In the genomic region with DNA sequence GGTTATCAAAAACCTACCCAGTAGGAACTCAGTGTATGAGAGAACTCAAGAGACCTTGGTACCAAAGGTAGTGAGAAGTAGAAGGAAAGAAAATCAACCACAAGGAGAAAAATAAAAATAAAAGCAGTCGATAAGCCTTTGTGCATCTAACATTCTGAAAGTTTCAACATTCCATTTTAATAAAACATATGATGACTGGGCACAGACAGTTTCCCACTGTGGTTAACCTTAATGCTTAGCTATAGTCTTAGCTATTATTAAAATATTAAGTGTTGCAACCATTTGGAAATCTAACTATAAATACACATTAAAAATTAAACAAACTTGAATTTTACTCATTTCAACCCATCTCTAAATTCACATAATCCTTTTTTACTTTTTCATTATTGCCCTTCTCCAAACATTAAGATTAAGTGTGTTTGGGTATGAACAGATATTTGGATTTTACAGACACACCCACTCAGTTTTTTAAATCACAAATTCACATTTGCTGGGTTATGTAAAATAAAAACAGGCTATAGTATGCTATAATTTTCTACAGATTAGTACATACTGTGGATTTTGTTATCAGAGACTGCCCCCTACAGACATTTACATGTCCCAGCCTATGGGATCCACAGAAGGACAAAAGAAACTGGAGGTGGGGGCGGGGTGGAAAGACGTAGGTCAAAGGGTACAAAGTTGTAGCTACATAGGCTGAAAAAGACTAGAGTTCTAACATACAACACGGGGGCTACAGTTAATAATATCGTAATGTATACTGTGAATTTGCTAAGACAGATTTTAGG, we compare ENCODE assay signal across 8 cellular contexts. TPM values are rescaled to one million over a fixed set of nuclear protein-coding genes. Genes with fewer than 3 reads are reported as not detected.
DNase-seq lines count a peak whose midpoint lies in the region; ATAC-seq and TF ChIP-seq lines count a peak whose summit lies in the region.

No MANE protein-coding gene starts in this region.

- intact Hi-C loops in aorta (cut with DNase I) = no loop called here

- no peak overlapping the region for H3K4me3 ChIP-seq in aorta (ENCODE audit: low read length in 2 of 2)

- H3K9me3 ChIP-seq in aorta (ENCODE audit: control insufficient read depth, low read length) = no peaks in the 10 kb centered on the region

- TF ChIP-seq CTCF in GM20000 (IDR thresholded peaks at IDR 0.05; ENCODE audit: extremely low read depth, missing control alignments) = no peak

- H3K27ac ChIP-seq in aorta (ENCODE audit: low read depth in 1 of 2, low read length in 2 of 2) = no peak overlapping the region

- 81 to 82% methylated on average over 5 of the region's 5 CpGs for WGBS in aorta, 2 donors

- no peaks in the 10 kb centered on the region for H3K27me3 ChIP-seq in aorta (ENCODE audit: control insufficient read depth in 1 of 2, insufficient read depth in 2 of 2, low read length in 1 of 2)

- ATAC-seq in aorta (ENCODE audit: low FRiP score) = no peak
- no peak for ATAC-seq in GM19463 (IDR thresholded peaks at IDR 0.05; ENCODE audit: unreplicated experiment)

- DNase-seq in AG08396 (ENCODE audit: low spot score) (peak; percentile 9), GM20000 (ENCODE audit: low spot score) (peak; percentile 6), SW480 (ENCODE audit: low spot score) (peak; percentile 8), fibroblast of peridontal ligament (ENCODE audit: extremely low read depth) (peak; percentile 85), DMS153 (lab: John Stamatoyannopoulos, UW) (no peak), aorta (no peak), OCI-M2 (lab: John Stamatoyannopoulos, UW; ENCODE audit: unreplicated experiment) (no peak)

- H3K36me3 ChIP-seq in aorta (ENCODE audit: control insufficient read depth in 1 of 2, insufficient read depth in 2 of 2, low read length in 1 of 2) = no peaks in the 10 kb centered on the region

- no peaks in the 10 kb centered on the region for H3K4me1 ChIP-seq in aorta (ENCODE audit: control insufficient read depth in 1 of 2, insufficient read depth in 2 of 2, low read length in 2 of 2)

RNA-seq across cellular contexts. Expression of a gene that starts 32.8 kb away (rescaled TPM):
- total RNA-seq in aorta = 10 to 100 TPM; 14.5 to 21.2 TPM
- polyA plus RNA-seq in aorta = 1 to 10 TPM; 5.4 to 6.6 TPM

Comparison
In these comparisons a context has a peak if more than half of its experiments do, and no peak if none do; other contexts are left out.
1. DNase-seq: peak in AG08396 (single experiment), GM20000 (single experiment), SW480 (single experiment) and fibroblast of peridontal ligament (single experiment); none in DMS153 (single experiment), aorta (0 of 2) and OCI-M2 (single experiment).